9 cellular contexts compared by ENCODE assay signal in the genomic region with DNA sequence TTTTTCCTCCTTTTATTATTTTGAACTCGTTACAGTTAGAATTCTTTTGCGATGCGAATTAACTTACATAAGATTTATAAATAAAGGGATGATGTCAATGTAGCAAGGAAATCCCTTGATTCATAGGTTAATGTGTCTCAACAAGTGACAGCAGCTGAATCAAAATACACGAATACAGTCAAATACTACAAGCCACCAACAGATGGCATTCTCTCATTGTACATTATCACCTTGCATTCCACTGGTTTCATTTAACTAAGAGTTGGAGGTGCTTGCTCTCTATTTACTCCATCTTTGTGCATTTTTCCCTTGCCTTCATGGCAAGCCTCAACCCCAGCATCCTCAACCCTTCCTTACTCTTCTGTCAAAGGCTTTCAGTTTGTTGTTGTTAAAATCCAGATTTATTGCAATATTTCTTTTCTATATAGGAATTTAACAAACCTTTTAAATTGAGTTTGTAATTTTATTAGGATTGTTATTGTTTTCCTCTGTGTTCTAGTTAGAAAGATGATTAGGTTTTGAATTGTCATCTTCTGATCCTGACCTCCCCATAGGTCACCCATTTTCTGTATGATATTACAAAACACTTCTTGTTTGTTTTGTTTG.
DNase-seq lines count a peak whose midpoint lies in the region; ATAC-seq, FAIRE-seq and TF ChIP-seq lines count a peak whose summit lies in the region.
"Had no signal": no experiment of that assay in that cellular context is flagged by ENCODE, and none has a peak within 500 bp of the region (broad histone marks: within the 10 kb centered on the region; RNA-seq: fewer than 3 reads in every experiment).

No MANE protein-coding gene starts in this region.

- H3K36me3 ChIP-seq in suprapubic skin: no peaks in the 10 kb centered on the region
- H3K36me3 ChIP-seq: SJCRH30 had no signal

- ATAC-seq in HG02798 (IDR thresholded peaks at IDR 0.05; ENCODE audit: poor library complexity, unreplicated experiment): peak; percentile 90
- peak; percentile 91 for ATAC-seq in foreskin keratinocyte

- peak; percentile 69 for DNase-seq in Ammon's horn (ENCODE audit: low spot score)
- peak; percentile 5 for DNase-seq in GM18507 (ENCODE audit: extremely low spot score, insufficient read length, low read depth)
- peak; percentile 44 for DNase-seq in NCI-H1092 (lab: John Stamatoyannopoulos, UW)
- peak; percentile 35 for DNase-seq in SKM-1 treated with dmso at 0.1 percent for 144 hours (lab: John Stamatoyannopoulos, UW; ENCODE audit: unreplicated experiment)
- DNase-seq in foreskin keratinocyte: peak; percentile 61 to 81
- DNase-seq in renal cortical epithelial cell (ENCODE audit: low read depth): peak; percentile 81
- DNase-seq in suprapubic skin (ENCODE audit: low spot score in 2 of 2): no peak

- TF ChIP-seq POLR2A in suprapubic skin (IDR thresholded peaks at IDR 0.05): no peak

- H3K27ac ChIP-seq in foreskin keratinocyte (no peak overlapping the region), suprapubic skin (no peak overlapping the region)
- H3K27ac ChIP-seq: SJCRH30 had no signal

- H3K4me3 ChIP-seq in suprapubic skin: no peak overlapping the region
- H3K4me3 ChIP-seq: SJCRH30 had no signal

- TF ChIP-seq CTCF in foreskin keratinocyte (conservative IDR thresholded peaks at IDR 0.05) (peak; percentile 85), suprapubic skin (IDR thresholded peaks at IDR 0.05) (peak in 1 of 2 donors; percentile 26)

- peak; percentile 93 for FAIRE-seq in GM18507 (lab: Jason Lieb, UNC)

- H3K4me1 ChIP-seq in foreskin keratinocyte (no peaks in the 10 kb centered on the region), suprapubic skin (no peaks in the 10 kb centered on the region)
- H3K4me1 ChIP-seq: SJCRH30 had no signal

- H3K27me3 ChIP-seq in foreskin keratinocyte (no peaks in the 10 kb centered on the region), suprapubic skin (no peaks in the 10 kb centered on the region)
- H3K27me3 ChIP-seq: SJCRH30 had no signal

- under 1% methylated on average over 4 of the region's 4 CpGs for WGBS in suprapubic skin

- no peak for TF ChIP-seq EP300 in suprapubic skin (IDR thresholded peaks at IDR 0.05)

- H3K9me3 ChIP-seq in suprapubic skin: no peaks in the 10 kb centered on the region
- H3K9me3 ChIP-seq: SJCRH30 had no signal

Comparison
In these comparisons a context has a peak if more than half of its experiments do, and no peak if none do; other contexts are left out.
1. DNase-seq: peak in Ammon's horn (single experiment), GM18507 (single experiment), NCI-H1092 (single experiment), SKM-1 treated with dmso at 0.1 percent for 144 hours (single experiment), foreskin keratinocyte (2 of 2) and renal cortical epithelial cell (single experiment); none in suprapubic skin (0 of 2).